In the genomic region with DNA sequence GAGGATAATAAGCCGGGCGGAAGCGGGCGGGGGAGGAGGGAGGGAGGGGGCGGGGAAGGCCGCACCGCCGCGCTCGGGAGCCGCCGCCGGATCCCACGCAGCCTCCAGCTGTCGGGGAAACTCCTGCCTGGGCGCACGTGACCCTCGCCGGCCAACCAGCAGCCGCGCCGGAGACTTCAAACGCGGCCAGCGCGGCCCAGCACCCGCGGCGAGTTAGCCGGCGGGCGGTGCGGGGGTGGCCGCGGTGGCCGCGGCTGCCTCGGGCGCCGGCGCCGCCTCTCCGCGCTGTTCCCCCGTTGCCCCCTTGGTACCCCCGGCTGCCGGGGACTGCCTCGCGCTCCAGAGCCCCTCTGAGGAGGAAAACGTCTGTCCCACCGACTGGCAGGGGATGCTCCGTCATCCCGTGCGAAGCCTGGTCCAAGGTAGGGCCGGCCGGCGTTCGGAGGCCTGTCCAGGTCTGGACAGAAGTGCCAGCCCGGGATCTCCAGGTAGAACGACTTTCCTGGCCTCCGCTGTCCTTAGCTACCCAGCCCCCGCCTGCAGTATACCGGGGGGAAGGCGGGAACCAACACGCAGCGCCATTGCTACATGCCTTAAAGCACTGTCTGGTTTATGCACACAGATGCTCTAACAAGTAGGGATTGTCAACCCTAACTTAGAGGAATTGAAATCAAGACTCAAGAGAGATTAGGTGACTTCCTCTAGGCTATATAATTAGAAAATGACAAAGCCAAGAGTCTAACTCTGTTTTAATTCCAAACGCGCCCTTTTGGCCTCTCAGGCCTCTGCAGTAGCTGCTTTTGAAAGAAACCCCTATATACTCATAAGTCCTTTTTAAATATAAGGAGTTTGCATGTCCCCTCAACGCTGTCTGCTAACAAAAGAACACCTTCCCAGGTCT, we compare ENCODE assay signal across 1 cellular context.
TF ChIP-seq lines count a peak whose summit lies in the region.

A gene with protein sequence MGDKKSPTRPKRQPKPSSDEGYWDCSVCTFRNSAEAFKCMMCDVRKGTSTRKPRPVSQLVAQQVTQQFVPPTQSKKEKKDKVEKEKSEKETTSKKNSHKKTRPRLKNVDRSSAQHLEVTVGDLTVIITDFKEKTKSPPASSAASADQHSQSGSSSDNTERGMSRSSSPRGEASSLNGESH (minus strand): TSS at position 9 of the 901 bp plus-strand sequence. CDS start 68 bp downstream, outside the sequence.

TF ChIP-seq in HEK293, 187 proteins besides CTCF, POLR2A, EP300 and RAD21 (continued from another document and continues in another):
- TF ChIP-seq, protein P1, sequence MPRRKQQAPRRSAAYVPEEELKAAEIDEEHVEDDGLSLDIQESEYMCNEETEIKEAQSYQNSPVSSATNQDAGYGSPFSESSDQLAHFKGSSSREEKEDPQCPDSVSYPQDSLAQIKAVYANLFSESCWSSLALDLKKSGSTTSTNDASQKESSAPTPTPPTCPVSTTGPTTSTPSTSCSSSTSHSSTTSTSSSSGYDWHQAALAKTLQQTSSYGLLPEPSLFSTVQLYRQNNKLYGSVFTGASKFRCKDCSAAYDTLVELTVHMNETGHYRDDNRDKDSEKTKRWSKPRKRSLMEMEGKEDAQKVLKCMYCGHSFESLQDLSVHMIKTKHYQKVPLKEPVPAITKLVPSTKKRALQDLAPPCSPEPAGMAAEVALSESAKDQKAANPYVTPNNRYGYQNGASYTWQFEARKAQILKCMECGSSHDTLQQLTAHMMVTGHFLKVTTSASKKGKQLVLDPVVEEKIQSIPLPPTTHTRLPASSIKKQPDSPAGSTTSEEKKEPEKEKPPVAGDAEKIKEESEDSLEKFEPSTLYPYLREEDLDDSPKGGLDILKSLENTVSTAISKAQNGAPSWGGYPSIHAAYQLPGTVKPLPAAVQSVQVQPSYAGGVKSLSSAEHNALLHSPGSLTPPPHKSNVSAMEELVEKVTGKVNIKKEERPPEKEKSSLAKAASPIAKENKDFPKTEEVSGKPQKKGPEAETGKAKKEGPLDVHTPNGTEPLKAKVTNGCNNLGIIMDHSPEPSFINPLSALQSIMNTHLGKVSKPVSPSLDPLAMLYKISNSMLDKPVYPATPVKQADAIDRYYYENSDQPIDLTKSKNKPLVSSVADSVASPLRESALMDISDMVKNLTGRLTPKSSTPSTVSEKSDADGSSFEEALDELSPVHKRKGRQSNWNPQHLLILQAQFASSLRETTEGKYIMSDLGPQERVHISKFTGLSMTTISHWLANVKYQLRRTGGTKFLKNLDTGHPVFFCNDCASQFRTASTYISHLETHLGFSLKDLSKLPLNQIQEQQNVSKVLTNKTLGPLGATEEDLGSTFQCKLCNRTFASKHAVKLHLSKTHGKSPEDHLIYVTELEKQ (tag by site-specific recombination; IDR thresholded peaks at IDR 0.05; ENCODE audit: borderline replicate concordance), result no peak
- TF ChIP-seq, protein P2, sequence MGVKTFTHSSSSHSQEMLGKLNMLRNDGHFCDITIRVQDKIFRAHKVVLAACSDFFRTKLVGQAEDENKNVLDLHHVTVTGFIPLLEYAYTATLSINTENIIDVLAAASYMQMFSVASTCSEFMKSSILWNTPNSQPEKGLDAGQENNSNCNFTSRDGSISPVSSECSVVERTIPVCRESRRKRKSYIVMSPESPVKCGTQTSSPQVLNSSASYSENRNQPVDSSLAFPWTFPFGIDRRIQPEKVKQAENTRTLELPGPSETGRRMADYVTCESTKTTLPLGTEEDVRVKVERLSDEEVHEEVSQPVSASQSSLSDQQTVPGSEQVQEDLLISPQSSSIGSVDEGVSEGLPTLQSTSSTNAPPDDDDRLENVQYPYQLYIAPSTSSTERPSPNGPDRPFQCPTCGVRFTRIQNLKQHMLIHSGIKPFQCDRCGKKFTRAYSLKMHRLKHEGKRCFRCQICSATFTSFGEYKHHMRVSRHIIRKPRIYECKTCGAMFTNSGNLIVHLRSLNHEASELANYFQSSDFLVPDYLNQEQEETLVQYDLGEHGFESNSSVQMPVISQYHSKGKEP (tag by site-specific recombination; IDR thresholded peaks at IDR 0.05), result no peak
- no peak for TF ChIP-seq ZNF138 (tag by site-specific recombination; IDR thresholded peaks at IDR 0.05; ENCODE audit: borderline replicate concordance)
- TF ChIP-seq ZNF660 (tag by site-specific recombination; IDR thresholded peaks at IDR 0.05), result no peak
- no peak for TF ChIP-seq ZNF473 (tag by site-specific recombination; IDR thresholded peaks at IDR 0.05)
- TF ChIP-seq ZNF423 (tag by site-specific recombination; IDR thresholded peaks at IDR 0.05), result no peak
- no peak for TF ChIP-seq BCL11B (tag by site-specific recombination; IDR thresholded peaks at IDR 0.05; ENCODE audit: low read depth)
- TF ChIP-seq, protein P3, sequence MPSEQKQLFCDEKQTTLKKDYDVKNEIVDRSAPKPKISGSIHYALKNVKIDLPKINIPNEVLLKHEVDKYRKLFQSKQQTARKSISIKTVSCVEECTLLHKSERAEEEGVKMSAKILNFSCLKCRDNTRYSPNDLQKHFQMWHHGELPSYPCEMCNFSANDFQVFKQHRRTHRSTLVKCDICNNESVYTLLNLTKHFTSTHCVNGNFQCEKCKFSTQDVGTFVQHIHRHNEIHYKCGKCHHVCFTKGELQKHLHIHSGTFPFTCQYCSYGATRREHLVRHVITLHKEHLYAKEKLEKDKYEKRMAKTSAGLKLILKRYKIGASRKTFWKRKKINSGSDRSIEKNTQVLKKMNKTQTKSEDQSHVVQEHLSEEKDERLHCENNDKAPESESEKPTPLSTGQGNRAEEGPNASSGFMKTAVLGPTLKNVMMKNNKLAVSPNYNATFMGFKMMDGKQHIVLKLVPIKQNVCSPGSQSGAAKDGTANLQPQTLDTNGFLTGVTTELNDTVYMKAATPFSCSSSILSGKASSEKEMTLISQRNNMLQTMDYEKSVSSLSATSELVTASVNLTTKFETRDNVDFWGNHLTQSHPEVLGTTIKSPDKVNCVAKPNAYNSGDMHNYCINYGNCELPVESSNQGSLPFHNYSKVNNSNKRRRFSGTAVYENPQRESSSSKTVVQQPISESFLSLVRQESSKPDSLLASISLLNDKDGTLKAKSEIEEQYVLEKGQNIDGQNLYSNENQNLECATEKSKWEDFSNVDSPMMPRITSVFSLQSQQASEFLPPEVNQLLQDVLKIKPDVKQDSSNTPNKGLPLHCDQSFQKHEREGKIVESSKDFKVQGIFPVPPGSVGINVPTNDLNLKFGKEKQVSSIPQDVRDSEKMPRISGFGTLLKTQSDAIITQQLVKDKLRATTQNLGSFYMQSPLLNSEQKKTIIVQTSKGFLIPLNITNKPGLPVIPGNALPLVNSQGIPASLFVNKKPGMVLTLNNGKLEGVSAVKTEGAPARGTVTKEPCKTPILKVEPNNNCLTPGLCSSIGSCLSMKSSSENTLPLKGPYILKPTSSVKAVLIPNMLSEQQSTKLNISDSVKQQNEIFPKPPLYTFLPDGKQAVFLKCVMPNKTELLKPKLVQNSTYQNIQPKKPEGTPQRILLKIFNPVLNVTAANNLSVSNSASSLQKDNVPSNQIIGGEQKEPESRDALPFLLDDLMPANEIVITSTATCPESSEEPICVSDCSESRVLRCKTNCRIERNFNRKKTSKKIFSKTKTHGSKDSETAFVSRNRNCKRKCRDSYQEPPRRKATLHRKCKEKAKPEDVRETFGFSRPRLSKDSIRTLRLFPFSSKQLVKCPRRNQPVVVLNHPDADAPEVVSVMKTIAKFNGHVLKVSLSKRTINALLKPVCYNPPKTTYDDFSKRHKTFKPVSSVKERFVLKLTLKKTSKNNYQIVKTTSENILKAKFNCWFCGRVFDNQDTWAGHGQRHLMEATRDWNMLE (tag by site-specific recombination; conservative IDR thresholded peaks at IDR 0.05; ENCODE audit: low read depth), result no peak
- TF ChIP-seq ZNF114 (tag by site-specific recombination; IDR thresholded peaks at IDR 0.05), result no peak
- peak; percentile 35 for TF ChIP-seq ZBTB17 (tag by site-specific recombination; IDR thresholded peaks at IDR 0.05)
- TF ChIP-seq ZBTB21 (tag by site-specific recombination; IDR thresholded peaks at IDR 0.05), result no peak
- 0 out of 2 replicates have a peak, but pooled peaks have one; percentile 13 for TF ChIP-seq ZNF596 (tag by site-specific recombination; IDR thresholded peaks at IDR 0.05)
- no peak for TF ChIP-seq ZNF747 (tag by site-specific recombination; IDR thresholded peaks at IDR 0.05)
- no peak for TF ChIP-seq ZNF146 (tag by site-specific recombination; IDR thresholded peaks at IDR 0.05)
- TF ChIP-seq, protein P4, sequence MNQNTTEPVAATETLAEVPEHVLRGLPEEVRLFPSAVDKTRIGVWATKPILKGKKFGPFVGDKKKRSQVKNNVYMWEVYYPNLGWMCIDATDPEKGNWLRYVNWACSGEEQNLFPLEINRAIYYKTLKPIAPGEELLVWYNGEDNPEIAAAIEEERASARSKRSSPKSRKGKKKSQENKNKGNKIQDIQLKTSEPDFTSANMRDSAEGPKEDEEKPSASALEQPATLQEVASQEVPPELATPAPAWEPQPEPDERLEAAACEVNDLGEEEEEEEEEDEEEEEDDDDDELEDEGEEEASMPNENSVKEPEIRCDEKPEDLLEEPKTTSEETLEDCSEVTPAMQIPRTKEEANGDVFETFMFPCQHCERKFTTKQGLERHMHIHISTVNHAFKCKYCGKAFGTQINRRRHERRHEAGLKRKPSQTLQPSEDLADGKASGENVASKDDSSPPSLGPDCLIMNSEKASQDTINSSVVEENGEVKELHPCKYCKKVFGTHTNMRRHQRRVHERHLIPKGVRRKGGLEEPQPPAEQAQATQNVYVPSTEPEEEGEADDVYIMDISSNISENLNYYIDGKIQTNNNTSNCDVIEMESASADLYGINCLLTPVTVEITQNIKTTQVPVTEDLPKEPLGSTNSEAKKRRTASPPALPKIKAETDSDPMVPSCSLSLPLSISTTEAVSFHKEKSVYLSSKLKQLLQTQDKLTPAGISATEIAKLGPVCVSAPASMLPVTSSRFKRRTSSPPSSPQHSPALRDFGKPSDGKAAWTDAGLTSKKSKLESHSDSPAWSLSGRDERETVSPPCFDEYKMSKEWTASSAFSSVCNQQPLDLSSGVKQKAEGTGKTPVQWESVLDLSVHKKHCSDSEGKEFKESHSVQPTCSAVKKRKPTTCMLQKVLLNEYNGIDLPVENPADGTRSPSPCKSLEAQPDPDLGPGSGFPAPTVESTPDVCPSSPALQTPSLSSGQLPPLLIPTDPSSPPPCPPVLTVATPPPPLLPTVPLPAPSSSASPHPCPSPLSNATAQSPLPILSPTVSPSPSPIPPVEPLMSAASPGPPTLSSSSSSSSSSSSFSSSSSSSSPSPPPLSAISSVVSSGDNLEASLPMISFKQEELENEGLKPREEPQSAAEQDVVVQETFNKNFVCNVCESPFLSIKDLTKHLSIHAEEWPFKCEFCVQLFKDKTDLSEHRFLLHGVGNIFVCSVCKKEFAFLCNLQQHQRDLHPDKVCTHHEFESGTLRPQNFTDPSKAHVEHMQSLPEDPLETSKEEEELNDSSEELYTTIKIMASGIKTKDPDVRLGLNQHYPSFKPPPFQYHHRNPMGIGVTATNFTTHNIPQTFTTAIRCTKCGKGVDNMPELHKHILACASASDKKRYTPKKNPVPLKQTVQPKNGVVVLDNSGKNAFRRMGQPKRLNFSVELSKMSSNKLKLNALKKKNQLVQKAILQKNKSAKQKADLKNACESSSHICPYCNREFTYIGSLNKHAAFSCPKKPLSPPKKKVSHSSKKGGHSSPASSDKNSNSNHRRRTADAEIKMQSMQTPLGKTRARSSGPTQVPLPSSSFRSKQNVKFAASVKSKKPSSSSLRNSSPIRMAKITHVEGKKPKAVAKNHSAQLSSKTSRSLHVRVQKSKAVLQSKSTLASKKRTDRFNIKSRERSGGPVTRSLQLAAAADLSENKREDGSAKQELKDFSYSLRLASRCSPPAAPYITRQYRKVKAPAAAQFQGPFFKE (tag by site-specific recombination; IDR thresholded peaks at IDR 0.05; ENCODE audit: borderline replicate concordance), result no peak
- TF ChIP-seq, protein P5, sequence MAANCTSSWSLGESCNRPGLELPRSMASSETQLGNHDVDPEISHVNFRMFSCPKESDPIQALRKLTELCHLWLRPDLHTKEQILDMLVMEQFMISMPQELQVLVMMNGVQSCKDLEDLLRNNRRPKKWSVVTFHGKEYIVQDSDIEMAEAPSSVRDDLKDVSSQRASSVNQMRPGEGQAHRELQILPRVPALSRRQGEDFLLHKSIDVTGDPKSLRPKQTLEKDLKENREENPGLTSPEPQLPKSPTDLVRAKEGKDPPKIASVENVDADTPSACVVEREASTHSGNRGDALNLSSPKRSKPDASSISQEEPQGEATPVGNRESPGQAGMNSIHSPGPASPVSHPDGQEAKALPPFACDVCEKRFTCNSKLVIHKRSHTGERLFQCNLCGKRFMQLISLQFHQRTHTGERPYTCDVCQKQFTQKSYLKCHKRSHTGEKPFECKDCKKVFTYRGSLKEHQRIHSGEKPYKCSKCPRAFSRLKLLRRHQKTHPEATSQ (tag by site-specific recombination; IDR thresholded peaks at IDR 0.05), result no peak
- 0 out of 2 replicates have a peak, but pooled peaks have one; percentile 34 for TF ChIP-seq ZSCAN30 (tag by site-specific recombination; IDR thresholded peaks at IDR 0.05)
- TF ChIP-seq SALL2 (tag by site-specific recombination; IDR thresholded peaks at IDR 0.05; ENCODE audit: borderline replicate concordance), result no peak
- TF ChIP-seq GLIS2 (tag by site-specific recombination; IDR thresholded peaks at IDR 0.05), result 0 out of 2 replicates have a peak, but pooled peaks have one; percentile 22
- no peak for TF ChIP-seq ZNF121 (tag by site-specific recombination; IDR thresholded peaks at IDR 0.05)
- no peak for TF ChIP-seq ZNF791 (tag by site-specific recombination; IDR thresholded peaks at IDR 0.05)
- no peak for TF ChIP-seq ZNF214 (tag by site-specific recombination; IDR thresholded peaks at IDR 0.05; ENCODE audit: borderline replicate concordance)
- TF ChIP-seq, protein P6, sequence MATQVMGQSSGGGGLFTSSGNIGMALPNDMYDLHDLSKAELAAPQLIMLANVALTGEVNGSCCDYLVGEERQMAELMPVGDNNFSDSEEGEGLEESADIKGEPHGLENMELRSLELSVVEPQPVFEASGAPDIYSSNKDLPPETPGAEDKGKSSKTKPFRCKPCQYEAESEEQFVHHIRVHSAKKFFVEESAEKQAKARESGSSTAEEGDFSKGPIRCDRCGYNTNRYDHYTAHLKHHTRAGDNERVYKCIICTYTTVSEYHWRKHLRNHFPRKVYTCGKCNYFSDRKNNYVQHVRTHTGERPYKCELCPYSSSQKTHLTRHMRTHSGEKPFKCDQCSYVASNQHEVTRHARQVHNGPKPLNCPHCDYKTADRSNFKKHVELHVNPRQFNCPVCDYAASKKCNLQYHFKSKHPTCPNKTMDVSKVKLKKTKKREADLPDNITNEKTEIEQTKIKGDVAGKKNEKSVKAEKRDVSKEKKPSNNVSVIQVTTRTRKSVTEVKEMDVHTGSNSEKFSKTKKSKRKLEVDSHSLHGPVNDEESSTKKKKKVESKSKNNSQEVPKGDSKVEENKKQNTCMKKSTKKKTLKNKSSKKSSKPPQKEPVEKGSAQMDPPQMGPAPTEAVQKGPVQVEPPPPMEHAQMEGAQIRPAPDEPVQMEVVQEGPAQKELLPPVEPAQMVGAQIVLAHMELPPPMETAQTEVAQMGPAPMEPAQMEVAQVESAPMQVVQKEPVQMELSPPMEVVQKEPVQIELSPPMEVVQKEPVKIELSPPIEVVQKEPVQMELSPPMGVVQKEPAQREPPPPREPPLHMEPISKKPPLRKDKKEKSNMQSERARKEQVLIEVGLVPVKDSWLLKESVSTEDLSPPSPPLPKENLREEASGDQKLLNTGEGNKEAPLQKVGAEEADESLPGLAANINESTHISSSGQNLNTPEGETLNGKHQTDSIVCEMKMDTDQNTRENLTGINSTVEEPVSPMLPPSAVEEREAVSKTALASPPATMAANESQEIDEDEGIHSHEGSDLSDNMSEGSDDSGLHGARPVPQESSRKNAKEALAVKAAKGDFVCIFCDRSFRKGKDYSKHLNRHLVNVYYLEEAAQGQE (tag by site-specific recombination; IDR thresholded peaks at IDR 0.05), result 0 out of 2 replicates have a peak, but pooled peaks have one; percentile 17
- TF ChIP-seq, protein P7, sequence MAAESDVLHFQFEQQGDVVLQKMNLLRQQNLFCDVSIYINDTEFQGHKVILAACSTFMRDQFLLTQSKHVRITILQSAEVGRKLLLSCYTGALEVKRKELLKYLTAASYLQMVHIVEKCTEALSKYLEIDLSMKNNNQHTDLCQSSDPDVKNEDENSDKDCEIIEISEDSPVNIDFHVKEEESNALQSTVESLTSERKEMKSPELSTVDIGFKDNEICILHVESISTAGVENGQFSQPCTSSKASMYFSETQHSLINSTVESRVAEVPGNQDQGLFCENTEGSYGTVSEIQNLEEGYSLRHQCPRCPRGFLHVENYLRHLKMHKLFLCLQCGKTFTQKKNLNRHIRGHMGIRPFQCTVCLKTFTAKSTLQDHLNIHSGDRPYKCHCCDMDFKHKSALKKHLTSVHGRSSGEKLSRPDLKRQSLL (tag by site-specific recombination; IDR thresholded peaks at IDR 0.05), result no peak
